In genomic region chr6:10411915-10412164, GRCh38 we compare ENCODE assay signal across 8 cellular contexts. TPM values are rescaled to one million over a fixed set of nuclear protein-coding genes. Genes with fewer than 3 reads are reported as not detected.
DNase-seq lines count a peak whose midpoint lies in the region; ATAC-seq, FAIRE-seq and TF ChIP-seq lines count a peak whose summit lies in the region.

No MANE protein-coding gene starts in this region.

- peak overlapping the region; percentile 92 for H3K4me3 Mint-ChIP-seq in Calu3 (ENCODE audit: low read depth, unreplicated experiment)

- H3K4me3 ChIP-seq in mammary epithelial cell (replicated peaks in 1 of 3; ENCODE audit: insufficient read depth in 1 of 3, low read depth in 2 of 3, low read length in 3 of 3) (peak overlapping the region; percentile 74 to 97 (median 84)), mesodermal cell (ENCODE audit: extremely low read depth, insufficient read depth, low read length, poor library complexity, severe bottlenecking) (peak overlapping the region; percentile 53)

- DNase-seq in Calu3 = no peak
- no peak for DNase-seq in mammary epithelial cell
- DNase-seq in midbrain (lab: John Stamatoyannopoulos, UW) = no peak
- no peak for DNase-seq in GM20000 (ENCODE audit: low spot score)
- DNase-seq in urothelium cell line (ENCODE audit: low spot score) = no peak

- H3K36me3 Mint-ChIP-seq in Calu3 (ENCODE audit: insufficient read depth, unreplicated experiment) = peaks cover 100% of the 10 kb centered on the region

- TF ChIP-seq CTCF in Calu3 (IDR thresholded peaks at IDR 0.05; ENCODE audit: unreplicated experiment) (no peak), mammary epithelial cell (conservative IDR thresholded peaks at IDR 0.05 in 1 of 2, IDR thresholded peaks at IDR 0.05 in 1 of 2; ENCODE audit: extremely low read depth in 1 of 2, insufficient read depth in 1 of 2, low read depth in 1 of 2, low read length in 2 of 2) (no peak), GM20000 (IDR thresholded peaks at IDR 0.05; ENCODE audit: extremely low read depth, missing control alignments) (no peak)

- peaks cover 16% of the 10 kb centered on the region for H3K4me1 ChIP-seq in mammary epithelial cell (ENCODE audit: insufficient read depth, low read length)
- peaks cover 14% of the 10 kb centered on the region for H3K4me1 ChIP-seq in mesodermal cell (ENCODE audit: control insufficient read depth, insufficient read depth, low read length, poor library complexity, severe bottlenecking)

- peaks cover 22% of the 10 kb centered on the region for H3K36me3 ChIP-seq in mammary epithelial cell (ENCODE audit: insufficient read depth, low read length)
- peaks cover 6% of the 10 kb centered on the region for H3K36me3 ChIP-seq in mesodermal cell (ENCODE audit: control insufficient read depth, insufficient read depth, low read length)

- H3K27me3 Mint-ChIP-seq in Calu3 (ENCODE audit: unreplicated experiment) = no peaks in the 10 kb centered on the region

- H3K9ac ChIP-seq in mammary epithelial cell (ENCODE audit: insufficient read depth, low read length) = peak overlapping the region; percentile 99

- no peaks in the 10 kb centered on the region for H3K9me3 ChIP-seq in mammary epithelial cell (replicated peaks; ENCODE audit: insufficient read depth, low read length)
- no peaks in the 10 kb centered on the region for H3K9me3 ChIP-seq in mesodermal cell (ENCODE audit: control insufficient read depth, low read length)

- dilution Hi-C loops in mammary epithelial cell (cut with HindIII; ENCODE audit: low sequenced_read_pairs) = no loop called here

- peaks cover 99% of the 10 kb centered on the region for H3K79me2 ChIP-seq in mammary epithelial cell (ENCODE audit: insufficient read depth, low read length)

- FAIRE-seq in urothelium cell line (lab: Jason Lieb, UNC) = no peak

- in situ Hi-C loops in mammary epithelial cell (cut with MboI; ENCODE audit: low sequenced_read_pairs in 2 of 2) = loop anchor here (10.0 to 25.0 kb wide), 4 partner anchors 327 to 1975 kb away; partner anchors contain the start of gene SLC35B3 (in 1 of the 2)

- H3K27ac ChIP-seq in mammary epithelial cell (ENCODE audit: insufficient read depth, low read depth, low read length) = peak overlapping the region; percentile 95
- peak overlapping the region; percentile 57 for H3K27ac ChIP-seq in mesodermal cell (ENCODE audit: low read depth, low read length, severe bottlenecking)

- CTCF ChIA-PET in Calu3 (lab: Charles Lee) = no interaction called here
- CTCF ChIA-PET in mammary epithelial cell (lab: Charles Lee; ENCODE audit: low non-redundant PET) = no interaction called here

- no peaks in the 10 kb centered on the region for H4K20me1 ChIP-seq in mammary epithelial cell (ENCODE audit: insufficient read depth, low read length)

- ATAC-seq in HG03139 (IDR thresholded peaks at IDR 0.05; ENCODE audit: unreplicated experiment) = peak; percentile 5
- ATAC-seq in GM21619 (IDR thresholded peaks at IDR 0.05; ENCODE audit: unreplicated experiment) = no peak

- BruUV-seq in Calu3 (replicated peaks; lab: Mats Ljungman, UMichigan) (TSS peak; percentile 24), mammary epithelial cell (replicated peaks; lab: Mats Ljungman, UMichigan) (TSS peak; percentile 24)

- peak overlapping the region; percentile 99 for H3K27ac Mint-ChIP-seq in Calu3 (ENCODE audit: unreplicated experiment)

- intact Hi-C loops in Calu3 (cut with micrococcal nuclease; ENCODE audit: unreplicated experiment) (loop anchor here (5.0 kb wide), 1 partner anchor 875 kb away; no protein-coding TSS in a partner anchor), mammary epithelial cell (cut with micrococcal nuclease) (loop anchor here (5.0 to 10.0 kb wide), 4 partner anchors 787 to 1877 kb away; no protein-coding TSS in a partner anchor)

- no peaks in the 10 kb centered on the region for H3K4me1 Mint-ChIP-seq in Calu3 (ENCODE audit: low read depth, unreplicated experiment)

- no peaks in the 10 kb centered on the region for H3K9me3 Mint-ChIP-seq in Calu3 (ENCODE audit: low read depth, unreplicated experiment)

- peak overlapping the region; percentile 48 for H3K4me2 ChIP-seq in mammary epithelial cell (ENCODE audit: insufficient read depth, low read depth, low read length)

- H2AFZ ChIP-seq in mammary epithelial cell (ENCODE audit: low read depth, low read length) = no peak overlapping the region

- H3K27me3 ChIP-seq in mammary epithelial cell (ENCODE audit: insufficient read depth, low read length) = no peaks in the 10 kb centered on the region

- WGBS in mammary epithelial cell (ENCODE audit: low coverage, missing lambda C conversion rate) = 2% methylated on average over 17 of the region's 18 CpGs
- WGBS in mesodermal cell (ENCODE audit: insufficient coverage in 2 of 2), 2 experiments = 0 to 1% methylated on average over 9 to 10 of the region's 18 CpGs

RNA-seq across cellular contexts. Expression of gene TFAP2A, which starts 3.0 kb away (rescaled TPM):
- total RNA-seq in Calu3 (2022) (74.7 and 77.0 TPM in 2 replicates), mammary epithelial cell (100 to 1,000 TPM in 1 of 2 donors, 10 to 100 TPM in 1; 15.7 to 112 TPM)
- polyA plus RNA-seq in mammary epithelial cell = 18.8 TPM
- polyA minus RNA-seq in mammary epithelial cell = 31.8 TPM
- polyA plus RNA-seq in mesodermal cell (2013, experiment 1 of 2) = 22.4 TPM
- polyA plus RNA-seq in mesodermal cell (2013, experiment 2 of 2) = 17.4 TPM
